11 cellular contexts compared by ENCODE assay signal in the genomic region with DNA sequence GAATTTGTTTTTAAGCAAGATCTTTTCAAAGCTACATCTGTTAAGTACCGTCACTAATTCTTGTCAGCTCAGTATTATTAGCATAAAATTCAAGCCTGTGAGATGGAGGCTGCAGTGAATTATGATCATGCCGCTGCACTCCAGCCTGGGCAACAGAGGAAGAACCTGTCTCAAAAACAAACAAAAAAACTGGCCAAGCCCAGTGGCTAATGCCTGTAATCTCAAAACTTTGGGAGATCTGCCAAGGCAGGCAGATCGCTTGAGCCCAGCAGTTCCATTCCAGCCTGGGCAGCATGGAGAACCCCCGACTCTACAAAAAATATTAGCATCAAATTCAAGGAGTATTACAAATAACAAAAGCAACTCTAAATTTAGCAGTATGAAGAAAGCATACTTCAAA.
A peak's percentile ranks its signal among the peaks of the same experiment; 100 is the strongest.
DNase-seq lines count a peak whose midpoint lies in the region; ATAC-seq and TF ChIP-seq lines count a peak whose summit lies in the region.
"Had no signal": no experiment of that assay in that cellular context is flagged by ENCODE, and none has a peak within 500 bp of the region (broad histone marks: within the 10 kb centered on the region; RNA-seq: fewer than 3 reads in every experiment).

No MANE protein-coding gene starts in this region.

- DNase-seq in A172 (ENCODE audit: low spot score) (peak; percentile 2), NCI-H1092 (lab: John Stamatoyannopoulos, UW) (peak; percentile 60), PC-9 (peak; percentile 43 to 70), left colon (peak in 1 of 2 donors; percentile 9), HAP-1 (ENCODE audit: low spot score in 2 of 2) (no peak), COLO829 (ENCODE audit: low spot score) (no peak), HuH-7.5 (ENCODE audit: low spot score) (no peak)
- DNase-seq: activated naive CD8-positive, alpha-beta T cell treated with anti-CD3 and anti-CD28 coated beads for 36 hours; cortex of kidney; EL had no signal

- intact Hi-C loops in PC-9 (cut with micrococcal nuclease; ENCODE audit: unreplicated experiment) (no loop called here), left colon (cut with DNase I, micrococcal nuclease) (no loop called here)

- no peak overlapping the region for H3K4me2 ChIP-seq in PC-9

- no TSS peak for BruUV-seq in PC-9 (replicated peaks; lab: Mats Ljungman, UMichigan)

- no peaks in the 10 kb centered on the region for H3K9me3 ChIP-seq in PC-9 (ENCODE audit: insufficient read depth, low read depth)
- H3K9me3 ChIP-seq in HAP-1, result no peaks in the 10 kb centered on the region

- no peaks in the 10 kb centered on the region for H3F3A ChIP-seq in PC-9 (ENCODE audit: insufficient read depth, low read depth)

- no peaks in the 10 kb centered on the region for H3K79me2 ChIP-seq in PC-9 (ENCODE audit: low read depth)

- no peaks in the 10 kb centered on the region for H3K9me2 ChIP-seq in PC-9 (ENCODE audit: insufficient read depth)

- peak; percentile 78 for ATAC-seq in left colon
- ATAC-seq in GM19455 (IDR thresholded peaks at IDR 0.05; ENCODE audit: unreplicated experiment), result no peak

- H3K27ac ChIP-seq in PC-9, result no peak overlapping the region

- no peak for TF ChIP-seq CTCF in PC-9 (conservative IDR thresholded peaks at IDR 0.05)

- in situ Hi-C loops in HAP-1 (cut with MboI; ENCODE audit: low sequenced_read_pairs), result no loop called here

- CTCF ChIA-PET in PC-9 (lab: Charles Lee), result no interaction called here

- no peaks in the 10 kb centered on the region for H3K4me1 ChIP-seq in PC-9 (replicated peaks; ENCODE audit: insufficient read depth)
- peaks cover 4% of the 10 kb centered on the region; the same call in 1 of the 2 replicates for H3K4me1 ChIP-seq in HAP-1

- H3K27me3 ChIP-seq in PC-9 (ENCODE audit: insufficient read depth, low read depth), result no peaks in the 10 kb centered on the region
- H3K27me3 ChIP-seq in HAP-1 (ENCODE audit: low read depth), result no peaks in the 10 kb centered on the region

- POLR2A ChIA-PET in PC-9 (lab: Charles Lee; ENCODE audit: unreplicated experiment), result no interaction called here

- H4K20me1 ChIP-seq in PC-9 (ENCODE audit: insufficient read depth), result peaks cover 3% of the 10 kb centered on the region; the same call in 1 of the 2 replicates

- no peak overlapping the region for H3K4me3 ChIP-seq in PC-9
- no peak overlapping the region for H3K4me3 ChIP-seq in HAP-1

- H2AFZ ChIP-seq in PC-9, result no peak overlapping the region

- H3K36me3 ChIP-seq in PC-9 (ENCODE audit: low read depth) (no peaks in the 10 kb centered on the region), HAP-1 (replicated peaks) (no peaks in the 10 kb centered on the region)

Comparison
In these comparisons a context has a peak if more than half of its experiments do, and no peak if none do; other contexts are left out.
1. DNase-seq: peak in A172 (single experiment), NCI-H1092 (single experiment) and PC-9 (2 of 2); none in HAP-1 (0 of 2), COLO829 (single experiment) and HuH-7.5 (single experiment).